In the genomic region with DNA sequence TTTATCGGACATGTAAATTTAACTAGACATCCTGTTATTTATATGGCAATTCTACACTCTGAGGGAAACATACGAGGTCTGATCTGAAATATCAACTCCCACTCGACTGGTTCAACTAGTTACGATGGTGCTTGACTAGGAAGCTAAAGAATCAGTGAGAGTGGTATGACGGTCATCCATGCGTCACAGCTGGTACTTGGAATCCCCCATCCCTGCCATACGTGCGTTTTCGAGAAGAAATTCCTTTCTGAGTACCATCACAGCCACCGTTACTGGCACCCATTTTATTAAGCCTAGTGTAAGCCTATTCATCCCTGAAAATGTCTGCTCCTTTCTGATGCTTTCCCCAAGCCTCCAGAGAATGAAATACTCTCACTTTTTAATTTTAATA, we compare ENCODE assay signal across 9 cellular contexts. TPM values are rescaled to one million over a fixed set of nuclear protein-coding genes. Genes with fewer than 3 reads are reported as not detected.
A peak's percentile ranks its signal among the peaks of the same experiment; 100 is the strongest.
DNase-seq lines count a peak whose midpoint lies in the region; ATAC-seq, FAIRE-seq and TF ChIP-seq lines count a peak whose summit lies in the region.
"Had no signal": no experiment of that assay in that cellular context is flagged by ENCODE, and none has a peak within 500 bp of the region (broad histone marks: within the 10 kb centered on the region; RNA-seq: fewer than 3 reads in every experiment).

No MANE protein-coding gene starts in this region.

- H3K9ac ChIP-seq in endothelial cell of umbilical vein (replicated peaks; ENCODE audit: extremely low read depth, insufficient read depth, low read length) (peak overlapping the region; percentile 56), neural cell (ENCODE audit: low read length) (peak overlapping the region; percentile 46)

- POLR2A ChIA-PET in endothelial cell of umbilical vein (lab: Charles Lee): no interaction called here

- no peak for ATAC-seq in GM21723 (IDR thresholded peaks at IDR 0.05; ENCODE audit: unreplicated experiment)

- intact Hi-C loops in activated CD4-positive, alpha-beta T cell treated with anti-CD3 and anti-CD28 coated beads, Interleukin-2, amount 10 ng/mL, durations not matched to agents 24 days and 14 days (cut with micrococcal nuclease): loop anchor here (10.0 kb wide), 3 partner anchors 181 to 519 kb away; partner anchors contain the start of genes AP1S2, FANCB and MOSPD2
- intact Hi-C loops in endothelial cell of umbilical vein (cut with micrococcal nuclease): no loop called here

- peak overlapping the region; percentile 30 to 51 (median 34) for H3K4me3 ChIP-seq in endothelial cell of umbilical vein (replicated peaks in 1 of 3; ENCODE audit: insufficient read depth in 1 of 3, low read depth in 1 of 3, low read length in 3 of 3)
- H3K4me3 ChIP-seq in neural cell (ENCODE audit: low read length): peak overlapping the region; percentile 81

- no peaks in the 10 kb centered on the region for H3K9me2 ChIP-seq in neural cell (ENCODE audit: insufficient read depth, low read length)

- H3K27me3 ChIP-seq in endothelial cell of umbilical vein (ENCODE audit: control insufficient read depth in 2 of 2, insufficient read depth in 2 of 2, low read length in 2 of 2): peaks cover 5 to 10% of the 10 kb centered on the region in 2 experiments
- H3K27me3 ChIP-seq in neural cell (ENCODE audit: insufficient read depth, low read depth, low read length): no peaks in the 10 kb centered on the region

- TF ChIP-seq EP300 in neural cell (conservative IDR thresholded peaks at IDR 0.05; ENCODE audit: poor library complexity, severe bottlenecking): no peak

- peak overlapping the region; percentile 94 for H3K4me3 Mint-ChIP-seq in activated CD4-positive, alpha-beta T cell treated with anti-CD3 and anti-CD28 coated beads, Interleukin-2, amount 10 ng/mL, durations not matched to agents 24 days and 14 days

- H4K20me1 ChIP-seq in endothelial cell of umbilical vein (replicated peaks; ENCODE audit: control insufficient read depth, extremely low read depth, insufficient read depth, low read length) (no peaks in the 10 kb centered on the region), neural cell (ENCODE audit: insufficient read depth) (no peaks in the 10 kb centered on the region)

- H3K27me3 Mint-ChIP-seq in activated CD4-positive, alpha-beta T cell treated with anti-CD3 and anti-CD28 coated beads, Interleukin-2, amount 10 ng/mL, durations not matched to agents 24 days and 14 days: peaks cover 15% of the 10 kb centered on the region

- BruUV-seq in endothelial cell of umbilical vein (replicated peaks; lab: Mats Ljungman, UMichigan): no TSS peak

- peak overlapping the region; percentile 63 for H3K4me2 ChIP-seq in endothelial cell of umbilical vein (ENCODE audit: insufficient read depth, low read length)
- H3K4me2 ChIP-seq in neural cell (ENCODE audit: low read length): peak overlapping the region; percentile 70

- H3K9me3 Mint-ChIP-seq in activated CD4-positive, alpha-beta T cell treated with anti-CD3 and anti-CD28 coated beads, Interleukin-2, amount 10 ng/mL, durations not matched to agents 24 days and 14 days: no peaks in the 10 kb centered on the region

- TF ChIP-seq POLR2A in endothelial cell of umbilical vein (IDR thresholded peaks at IDR 0.05; ENCODE audit: low read depth, low read length): no peak

- no peak for FAIRE-seq in endothelial cell of umbilical vein (lab: Jason Lieb, UNC)

- DNase-seq in DMS79 (lab: John Stamatoyannopoulos, UW): peak; percentile 40
- peak; percentile 39 for DNase-seq in NAMALWA (ENCODE audit: low spot score)
- DNase-seq in activated CD4-positive, alpha-beta T cell treated with anti-CD3 and anti-CD28 coated beads, Interleukin-2, amount 10 ng/mL, durations not matched to agents 24 days and 14 days: peak; percentile 77
- DNase-seq in endothelial cell of umbilical vein (ENCODE audit: low read depth, low spot score): peak; percentile 58
- no peak for DNase-seq in hippocampal formation (lab: John Stamatoyannopoulos, UW)
- no peak for DNase-seq in MV-4-11 (lab: John Stamatoyannopoulos, UW)

- peaks cover 4% of the 10 kb centered on the region for H3K4me1 ChIP-seq in endothelial cell of umbilical vein (ENCODE audit: control insufficient read depth, extremely low read depth, insufficient read depth, low read length)

- TF ChIP-seq RAD21 in neural cell (conservative IDR thresholded peaks at IDR 0.05): no peak

- H3K9me3 ChIP-seq in endothelial cell of umbilical vein (replicated peaks; ENCODE audit: control insufficient read depth, insufficient read depth, low read length) (no peaks in the 10 kb centered on the region), neural cell (ENCODE audit: low read length) (no peaks in the 10 kb centered on the region)

- H3K79me2 ChIP-seq in endothelial cell of umbilical vein (ENCODE audit: control insufficient read depth, insufficient read depth, low read length) (no peaks in the 10 kb centered on the region), neural cell (replicated peaks; ENCODE audit: insufficient read depth, low read length) (peaks cover 5% of the 10 kb centered on the region)

- H3K27ac ChIP-seq in endothelial cell of umbilical vein (ENCODE audit: insufficient read depth, low read depth, low read length): peak overlapping the region; percentile 51
- no peak overlapping the region for H3K27ac ChIP-seq in neural cell (ENCODE audit: low read length)

- H3K36me3 ChIP-seq in endothelial cell of umbilical vein (ENCODE audit: control insufficient read depth in 2 of 2, extremely low read depth in 1 of 2, insufficient read depth in 2 of 2, low read length in 2 of 2) (peaks cover 0 to 3% of the 10 kb centered on the region in 2 experiments), neural cell (ENCODE audit: insufficient read depth, low read length) (no peaks in the 10 kb centered on the region)

- TF ChIP-seq CTCF in endothelial cell of umbilical vein (IDR thresholded peaks at IDR 0.05; ENCODE audit: extremely low read depth in 1 of 2, insufficient read depth in 1 of 2, low read depth in 1 of 2, low read length in 2 of 2) (no peak), neural cell (IDR thresholded peaks at IDR 0.05; ENCODE audit: poor library complexity, severe bottlenecking) (no peak)

- H3K36me3 Mint-ChIP-seq in activated CD4-positive, alpha-beta T cell treated with anti-CD3 and anti-CD28 coated beads, Interleukin-2, amount 10 ng/mL, durations not matched to agents 24 days and 14 days (ENCODE audit: low read depth): peaks cover 3% of the 10 kb centered on the region

- no peaks in the 10 kb centered on the region for H3K9me1 ChIP-seq in endothelial cell of umbilical vein (replicated peaks; ENCODE audit: control insufficient read depth, extremely low read depth, insufficient read depth, low read length)

- H3K4me1 Mint-ChIP-seq in activated CD4-positive, alpha-beta T cell treated with anti-CD3 and anti-CD28 coated beads, Interleukin-2, amount 10 ng/mL, durations not matched to agents 24 days and 14 days: peaks cover 9% of the 10 kb centered on the region

- dilution Hi-C loops in endothelial cell of umbilical vein (cut with MboI; ENCODE audit: extremely low pct_ligation_motif_present, low sequenced_read_pairs): no loop called here

- H2AFZ ChIP-seq in endothelial cell of umbilical vein (ENCODE audit: low read depth, low read length) (peak overlapping the region; percentile 1), neural cell (ENCODE audit: low read depth, low read length) (peak overlapping the region; percentile 33)

- H3F3A ChIP-seq in neural cell (ENCODE audit: insufficient read depth, low read length, poor library complexity, severe bottlenecking): no peaks in the 10 kb centered on the region

- peak overlapping the region; percentile 74 for H3K27ac Mint-ChIP-seq in activated CD4-positive, alpha-beta T cell treated with anti-CD3 and anti-CD28 coated beads, Interleukin-2, amount 10 ng/mL, durations not matched to agents 24 days and 14 days

- CTCF ChIA-PET in endothelial cell of umbilical vein (lab: Charles Lee): interaction anchor here (1.2 kb wide), 1 partner anchor 36 kb away, joined by 4 read pairs; no protein-coding TSS in a partner anchor

RNA-seq across cellular contexts. Expression of gene PIGA, which starts 0.7 kb away (rescaled TPM):
- total RNA-seq in activated CD4-positive, alpha-beta T cell treated with anti-CD3 and anti-CD28 coated beads, Interleukin-2, amount 10 ng/mL, durations not matched to agents 24 days and 14 days: 29.4 and 33.9 TPM in 2 replicates
- total RNA-seq in endothelial cell of umbilical vein: 12.1 TPM in 2 replicates
- polyA plus RNA-seq in endothelial cell of umbilical vein (3.5 and 4.0 TPM in 2 replicates), neural cell (17.5 and 20.7 TPM in 2 replicates)
- polyA plus RNA-seq in endothelial cell of umbilical vein (2011; cell fraction: cytosol; rRNA removed): 3.1 and 3.4 TPM in 2 replicates
- polyA plus RNA-seq in endothelial cell of umbilical vein (2011; cell fraction: nucleus; rRNA removed): 12.9 and 16.6 TPM in 2 replicates
- polyA plus RNA-seq in endothelial cell of umbilical vein (2012): 5.1 and 7.8 TPM in 2 replicates
- polyA minus RNA-seq in endothelial cell of umbilical vein (13.1 and 14.1 TPM in 2 replicates), neural cell (21.4 and 23.9 TPM in 2 replicates)
- polyA minus RNA-seq in endothelial cell of umbilical vein (2011; cell fraction: cytosol; rRNA and poly(A)+ RNA removed): 16.4 TPM
- polyA minus RNA-seq in endothelial cell of umbilical vein (2011; cell fraction: nucleus; rRNA and poly(A)+ RNA removed): 21.2 and 46.0 TPM in 2 replicates

RNA-seq across cellular contexts. Expression of gene ASB11, which starts 20.6 kb away (rescaled TPM):
- not detected in 2 replicates for total RNA-seq in activated CD4-positive, alpha-beta T cell treated with anti-CD3 and anti-CD28 coated beads, Interleukin-2, amount 10 ng/mL, durations not matched to agents 24 days and 14 days
- 0.15 TPM in 1 of 2 replicates, not detected in the other for total RNA-seq in endothelial cell of umbilical vein
- polyA plus RNA-seq in endothelial cell of umbilical vein (0.06 TPM in 1 of 2 replicates, not detected in the other), neural cell (not detected in 2 replicates)
- polyA plus RNA-seq in endothelial cell of umbilical vein (2011; cell fraction: cytosol; rRNA removed): 0.07 TPM in 1 of 2 replicates, not detected in the other
- 0.24 and 0.43 TPM in 2 replicates for polyA plus RNA-seq in endothelial cell of umbilical vein (2011; cell fraction: nucleus; rRNA removed)
- polyA plus RNA-seq in endothelial cell of umbilical vein (2012): not detected in 2 replicates
- polyA minus RNA-seq in endothelial cell of umbilical vein (0.25 TPM in 1 of 2 replicates, not detected in the other), neural cell (not detected in 2 replicates)
- polyA minus RNA-seq in endothelial cell of umbilical vein (2011; cell fraction: cytosol; rRNA and poly(A)+ RNA removed): not detected
- polyA minus RNA-seq in endothelial cell of umbilical vein (2011; cell fraction: nucleus; rRNA and poly(A)+ RNA removed): 0.29 TPM in 1 of 2 replicates, not detected in the other
- total RNA-seq: activated CD8-positive, alpha-beta memory T cell treated with anti-CD3 and anti-CD28 coated beads for 36 hours had no signal

RNA-seq across cellular contexts. Expression of gene VEGFD, which starts 48.2 kb away (rescaled TPM):
- total RNA-seq in activated CD4-positive, alpha-beta T cell treated with anti-CD3 and anti-CD28 coated beads, Interleukin-2, amount 10 ng/mL, durations not matched to agents 24 days and 14 days: not detected in 2 replicates
- 0.64 and 0.67 TPM in 2 replicates for total RNA-seq in endothelial cell of umbilical vein
- polyA plus RNA-seq in endothelial cell of umbilical vein: 0.40 and 0.45 TPM in 2 replicates
- 0.48 and 0.74 TPM in 2 replicates for polyA plus RNA-seq in endothelial cell of umbilical vein (2011; cell fraction: cytosol; rRNA removed)
- 7.5 and 10.7 TPM in 2 replicates for polyA plus RNA-seq in endothelial cell of umbilical vein (2011; cell fraction: nucleus; rRNA removed)
- 0.22 and 0.35 TPM in 2 replicates for polyA plus RNA-seq in endothelial cell of umbilical vein (2012)
- 0.72 and 1.0 TPM in 2 replicates for polyA minus RNA-seq in endothelial cell of umbilical vein
- not detected for polyA minus RNA-seq in endothelial cell of umbilical vein (2011; cell fraction: cytosol; rRNA and poly(A)+ RNA removed)
- 2.5 and 4.5 TPM in 2 replicates for polyA minus RNA-seq in endothelial cell of umbilical vein (2011; cell fraction: nucleus; rRNA and poly(A)+ RNA removed)
- not detected in 2 replicates for polyA plus RNA-seq in neural cell
- not detected in 2 replicates for polyA minus RNA-seq in neural cell
- total RNA-seq: activated CD8-positive, alpha-beta memory T cell treated with anti-CD3 and anti-CD28 coated beads for 36 hours had no signal

Comparison
In these comparisons a context has a peak if more than half of its experiments do, and no peak if none do; other contexts are left out.
1. DNase-seq: peak in DMS79 (single experiment), NAMALWA (single experiment), activated CD4-positive, alpha-beta T cell treated with anti-CD3 and anti-CD28 coated beads, Interleukin-2, amount 10 ng/mL, durations not matched to agents 24 days and 14 days (single experiment) and endothelial cell of umbilical vein (single experiment); none in hippocampal formation (0 of 2) and MV-4-11 (single experiment).